8 cellular contexts compared by ENCODE assay signal in genomic region chr5:174532453-174533126, GRCh38.
A peak's percentile ranks its signal among the peaks of the same experiment; 100 is the strongest.
DNase-seq lines count a peak whose midpoint lies in the region; ATAC-seq and TF ChIP-seq lines count a peak whose summit lies in the region.

No MANE protein-coding gene starts in this region.

- WGBS in psoas muscle, 3 donors: 15 to 20% (median 19%) methylated on average over 14 of the region's 14 CpGs

- H3K4me1 ChIP-seq in right atrium auricular region (peaks cover 0 to 5% of the 10 kb centered on the region in 2 donors), psoas muscle (no peaks in the 10 kb centered on the region)

- H3K9me3 ChIP-seq in right atrium auricular region (no peaks in the 10 kb centered on the region), psoas muscle (no peaks in the 10 kb centered on the region)

- H3K36me3 ChIP-seq in right atrium auricular region (no peaks in the 10 kb centered on the region), psoas muscle (ENCODE audit: insufficient read depth in 1 of 2, low read depth in 1 of 2) (no peaks in the 10 kb centered on the region)

- intact Hi-C loops in psoas muscle (cut with DNase I): no loop called here

- DNase-seq in ELR (ENCODE audit: low read depth) (peak; percentile 92), NCI-H187 treated with DMSO at 0.1 percent for 48 hours (lab: John Stamatoyannopoulos, UW) (peak; percentile 38), amniotic epithelial cell (ENCODE audit: low read depth) (peak; percentile 97), right atrium auricular region (ENCODE audit: low spot score) (peak; percentile 87), psoas muscle (peak; percentile 73 to 83)

- H3K27ac ChIP-seq in right atrium auricular region: no peak overlapping the region
- no peak overlapping the region for H3K27ac ChIP-seq in psoas muscle

- H3K4me3 ChIP-seq in right atrium auricular region (no peak overlapping the region), psoas muscle (no peak overlapping the region)

- no peak for TF ChIP-seq CTCF in right atrium auricular region (IDR thresholded peaks at IDR 0.05)
- TF ChIP-seq CTCF in psoas muscle (IDR thresholded peaks at IDR 0.05): no peak

- ATAC-seq in psoas muscle (peak; percentile 57 to 88 (median 77)), GM19328 (IDR thresholded peaks at IDR 0.05; ENCODE audit: unreplicated experiment) (no peak), GM21526 (IDR thresholded peaks at IDR 0.05; ENCODE audit: low FRiP score, unreplicated experiment) (no peak), HG03139 (IDR thresholded peaks at IDR 0.05; ENCODE audit: unreplicated experiment) (no peak)

- H3K27me3 ChIP-seq in right atrium auricular region (no peaks in the 10 kb centered on the region), psoas muscle (ENCODE audit: insufficient read depth in 3 of 3, low read length in 2 of 3) (no peaks in the 10 kb centered on the region)

Comparison
In these comparisons a context has a peak if more than half of its experiments do, and no peak if none do; other contexts are left out.
1. DNase-seq: peak in every context shown above with its lines; median percentile 97 in amniotic epithelial cell; 92 in ELR; 87 in right atrium auricular region; 78 in psoas muscle; 38 in NCI-H187 treated with DMSO at 0.1 percent for 48 hours.
2. ATAC-seq: peak in psoas muscle (4 of 4); none in GM19328 (single experiment), GM21526 (single experiment) and HG03139 (single experiment).